30 cellular contexts compared by ENCODE assay signal in the genomic region with DNA sequence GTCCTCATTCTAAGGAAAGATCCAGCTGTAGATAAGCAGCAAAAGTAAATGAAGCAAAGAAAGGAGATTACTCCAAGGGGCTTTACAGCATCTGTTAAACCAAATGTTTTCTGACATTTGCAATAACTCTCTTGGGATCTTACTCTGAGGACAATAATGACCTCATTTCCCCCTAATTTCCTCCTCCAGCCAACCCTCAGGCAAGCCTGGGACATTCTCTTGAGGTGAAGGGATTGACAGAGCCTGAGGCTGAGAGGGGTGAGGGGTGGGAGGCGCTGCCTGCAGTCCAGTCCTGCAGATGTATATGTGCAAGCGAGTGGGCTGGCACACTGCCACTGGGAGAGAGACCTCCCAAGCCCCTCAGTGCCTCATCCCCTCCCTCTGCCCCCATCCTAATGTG. TPM values are rescaled to one million over a fixed set of nuclear protein-coding genes. Genes with fewer than 3 reads are reported as not detected.
DNase-seq lines count a peak whose midpoint lies in the region; ATAC-seq lines count a peak whose summit lies in the region.
"Had no signal": no experiment of that assay in that cellular context is flagged by ENCODE, and none has a peak within 500 bp of the region (broad histone marks: within the 10 kb centered on the region; RNA-seq: fewer than 3 reads in every experiment).

No MANE protein-coding gene starts in this region.

- H3K4me1 ChIP-seq in HAP-1 (no peaks in the 10 kb centered on the region), mesendoderm (ENCODE audit: control insufficient read depth, low read depth, low read length) (no peaks in the 10 kb centered on the region)
- H3K4me1 ChIP-seq: ascending aorta, right lobe of liver, stomach had no signal

- H4K5ac ChIP-seq in mesendoderm (ENCODE audit: low read length): no peak overlapping the region

- no peak overlapping the region for H3K4me3 ChIP-seq in HAP-1
- no peak overlapping the region for H3K4me3 ChIP-seq in mesendoderm (ENCODE audit: low read length)
- H3K4me3 ChIP-seq: ascending aorta, cardiac muscle cell, coronary artery, left ventricle myocardium inferior, right lobe of liver, stomach had no signal

- ATAC-seq in GM19397 (IDR thresholded peaks at IDR 0.05; ENCODE audit: unreplicated experiment): no peak
- ATAC-seq: activated CD8-positive, alpha-beta memory T cell treated with anti-CD3 and anti-CD28 coated beads, Interleukin-2, amount 10 ng/mL, durations not matched to agents 7 days and 5 days; activated T-cell treated with anti-CD3 and anti-CD28 coated beads, Interleukin-2, amount 50 U/mL, for 4 hours; HCT116; T-helper 17 cell had no signal

- H2BK5ac ChIP-seq in mesendoderm (ENCODE audit: low read length): no peak overlapping the region

- H3K27ac ChIP-seq in mesendoderm (ENCODE audit: low read depth, low read length): no peak overlapping the region
- H3K27ac ChIP-seq: ascending aorta, cardiac muscle cell, coronary artery, left ventricle myocardium inferior, neutrophil, right lobe of liver, stomach had no signal

- H3K27me3 ChIP-seq in HAP-1 (ENCODE audit: low read depth) (no peaks in the 10 kb centered on the region), mesendoderm (ENCODE audit: insufficient read depth, low read length, poor library complexity) (no peaks in the 10 kb centered on the region)
- H3K27me3 ChIP-seq: ascending aorta, cardiac muscle cell, neutrophil, right lobe of liver, stomach had no signal

- H3K9me3 ChIP-seq in HAP-1: no peaks in the 10 kb centered on the region
- H3K9me3 ChIP-seq: ascending aorta, left ventricle myocardium inferior, neutrophil, right lobe of liver, stomach had no signal

- no peak overlapping the region for H3K23ac ChIP-seq in mesendoderm (ENCODE audit: low read length)

- H3K79me1 ChIP-seq in mesendoderm (ENCODE audit: low read length): no peaks in the 10 kb centered on the region

- no peak overlapping the region for H3K18ac ChIP-seq in mesendoderm (ENCODE audit: low read length)

- no peak overlapping the region for H4K8ac ChIP-seq in mesendoderm (ENCODE audit: low read depth, low read length)

- no peaks in the 10 kb centered on the region for H3K79me2 ChIP-seq in mesendoderm (ENCODE audit: control insufficient read depth, insufficient read depth, low read length)

- no peak overlapping the region for H2BK15ac ChIP-seq in mesendoderm (replicated peaks; ENCODE audit: low read depth)

- peak; percentile 23 for DNase-seq in NCI-H1436 (lab: John Stamatoyannopoulos, UW)
- no peak for DNase-seq in NCI-H1436 treated with DMSO at 0.1 percent for 48 hours (lab: John Stamatoyannopoulos, UW)
- peak; percentile 27 to 37 for DNase-seq in HAP-1 (ENCODE audit: low spot score in 2 of 2)
- peak; percentile 97 for DNase-seq in NCI-H82 (lab: John Stamatoyannopoulos, UW)
- peak; percentile 52 for DNase-seq in mesendoderm
- DNase-seq in DMS153 (lab: John Stamatoyannopoulos, UW): no peak
- DNase-seq in activated CD4-positive, alpha-beta T cell treated with anti-CD3 and anti-CD28 coated beads, Interleukin-2, amount 50 U/mL, for 4 hours: no peak
- DNase-seq: activated CD8-positive, alpha-beta memory T cell treated with anti-CD3 and anti-CD28 coated beads, Interleukin-2, amount 10 ng/mL, durations not matched to agents 7 days and 5 days; activated gamma-delta T cell treated with Interleukin-2 at 50 U/mL for 16 hours; activated naive CD8-positive, alpha-beta T cell treated with anti-CD3 and anti-CD28 coated beads, Interleukin-2, amount 10 ng/mL, durations not matched to agents 7 days and 5 days; activated T-cell treated with anti-CD3 and anti-CD28 coated beads, Interleukin-2, amount 50 U/mL, for 4 hours; CD4-positive, alpha-beta T cell; effector memory CD4-positive, alpha-beta T cell; islet precursor cell; left ventricle myocardium inferior; midbrain; naive B cell; NCI-H1048; NCI-H1694 treated with DMSO at 0.1 percent for 48 hours; right lobe of liver; RPMI8226; stimulated activated CD8-positive, alpha-beta memory T cell treated with anti-CD3 and anti-CD28 coated beads, Interleukin-4, amount 100 ng/mL, for 48 hours; stomach; T-helper 17 cell had no signal

- H2AK5ac ChIP-seq in mesendoderm (ENCODE audit: low read length): no peak overlapping the region

- H3K56ac ChIP-seq in mesendoderm (ENCODE audit: low read length): no peak overlapping the region

- no peak overlapping the region for H3K9ac ChIP-seq in mesendoderm (ENCODE audit: low read length)

- WGBS in mesendoderm (ENCODE audit: extremely low coverage, insufficient coverage, low lambda C conversion rate): no CpG with 5 or more reads among the region's 2 CpGs

- in situ Hi-C loops in HAP-1 (cut with MboI; ENCODE audit: low sequenced_read_pairs): no loop called here

- no peak overlapping the region for H2BK120ac ChIP-seq in mesendoderm (ENCODE audit: low read depth, low read length)

- no peak overlapping the region for H3K4me2 ChIP-seq in mesendoderm (ENCODE audit: low read length)

- H3K4ac ChIP-seq in mesendoderm (ENCODE audit: low read depth, low read length): no peak overlapping the region

- H3K36me3 ChIP-seq in HAP-1 (replicated peaks) (no peaks in the 10 kb centered on the region), mesendoderm (ENCODE audit: control insufficient read depth, insufficient read depth, low read length) (no peaks in the 10 kb centered on the region)
- H3K36me3 ChIP-seq: ascending aorta, cardiac muscle cell, left ventricle myocardium inferior, neutrophil, right lobe of liver, stomach had no signal

RNA-seq across cellular contexts. Expression of a gene that starts 40.6 kb away (rescaled TPM):
- 13.0 TPM for polyA plus RNA-seq in mesendoderm (2013, experiment 1 of 2)
- polyA plus RNA-seq in mesendoderm (2013, experiment 2 of 2): 13.9 TPM

Comparison
In these comparisons a context has a peak if more than half of its experiments do, and no peak if none do; other contexts are left out.
1. DNase-seq: peak in NCI-H1436 (single experiment), HAP-1 (2 of 2), NCI-H82 (single experiment) and mesendoderm (single experiment); none in NCI-H1436 treated with DMSO at 0.1 percent for 48 hours (single experiment), DMS153 (single experiment) and activated CD4-positive, alpha-beta T cell treated with anti-CD3 and anti-CD28 coated beads, Interleukin-2, amount 50 U/mL, for 4 hours (0 of 2).